ENCODE assay signal across 1 cellular context in genomic region chr7:131533151-131533559, GRCh38.
TF ChIP-seq lines count a peak whose summit lies in the region.

No MANE protein-coding gene starts in this region.

TF ChIP-seq in endothelial cell of umbilical vein, 7 proteins besides CTCF, POLR2A, EP300 and RAD21:
- TF ChIP-seq FOS (IDR thresholded peaks at IDR 0.05; ENCODE audit: borderline replicate concordance, insufficient read depth, low read length), result no peak
- TF ChIP-seq POLR2AphosphoS5 (IDR thresholded peaks at IDR 0.05; ENCODE audit: insufficient read depth, low read depth, low read length), result no peak
- TF ChIP-seq MAX (IDR thresholded peaks at IDR 0.05; ENCODE audit: insufficient read depth, insufficient read length), result no peak
- no peak for TF ChIP-seq MYC (IDR thresholded peaks at IDR 0.05; ENCODE audit: low read depth, low read length)
- TF ChIP-seq GATA2 (IDR thresholded peaks at IDR 0.05; ENCODE audit: insufficient read depth, insufficient read length, low read depth, low read length), result no peak
- TF ChIP-seq EZH2 (IDR thresholded peaks at IDR 0.05; ENCODE audit: borderline replicate concordance, low read depth, low read length, severe bottlenecking), result no peak
- TF ChIP-seq JUN (IDR thresholded peaks at IDR 0.05; ENCODE audit: borderline replicate concordance, insufficient read depth, insufficient read length, low read depth), result no peak
